1 cellular context compared by ENCODE assay signal in genomic region chr20:25226433-25227316, GRCh38.
TF ChIP-seq lines count a peak whose summit lies in the region.

No MANE protein-coding gene starts in this region.

TF ChIP-seq in HepG2, 621 proteins besides CTCF, POLR2A, EP300 and RAD21 (continued from another document and continues in another):
- TF ChIP-seq HOMEZ (CRISPR knock-in tag; IDR thresholded peaks at IDR 0.05; ENCODE audit: low read depth) (no peak), NR1H2 (CRISPR knock-in tag; IDR thresholded peaks at IDR 0.05; ENCODE audit: borderline replicate concordance, low read depth) (0 out of 2 replicates have a peak, but pooled peaks have one; percentile 31), ZC3H13 (CRISPR knock-in tag; IDR thresholded peaks at IDR 0.05) (no peak), EZH2 (conservative IDR thresholded peaks at IDR 0.05; ENCODE audit: low read depth, low read length) (no peak), SP140L (CRISPR knock-in tag; IDR thresholded peaks at IDR 0.05; ENCODE audit: borderline replicate concordance) (0 out of 2 replicates have a peak, but pooled peaks have one; percentile 63), MLX (CRISPR knock-in tag; IDR thresholded peaks at IDR 0.05) (peak; percentile 84), JDP2 (CRISPR knock-in tag; IDR thresholded peaks at IDR 0.05; ENCODE audit: borderline replicate concordance) (no peak), AKAP8 (CRISPR knock-in tag; IDR thresholded peaks at IDR 0.05) (peak; percentile 76; the same call in 1 of the 2 replicates), ZBTB40 (IDR thresholded peaks at IDR 0.05) (no peak), ZBTB40 (CRISPR knock-in tag; IDR thresholded peaks at IDR 0.05) (peak; percentile 60; the same call in 1 of the 2 replicates), CHD4 (IDR thresholded peaks at IDR 0.05; ENCODE audit: borderline replicate concordance, low read length) (no peak), ZNF142 (CRISPR knock-in tag; IDR thresholded peaks at IDR 0.05) (peak; percentile 99), PITX1 (CRISPR knock-in tag; IDR thresholded peaks at IDR 0.05) (no peak), ZNF607 (CRISPR knock-in tag; IDR thresholded peaks at IDR 0.05; ENCODE audit: borderline replicate concordance) (no peak), BRCA1 (CRISPR knock-in tag; IDR thresholded peaks at IDR 0.05) (no peak), DRAP1 (CRISPR knock-in tag; IDR thresholded peaks at IDR 0.05) (no peak), ONECUT2 (CRISPR knock-in tag; IDR thresholded peaks at IDR 0.05) (no peak), ZNF772 (CRISPR knock-in tag; IDR thresholded peaks at IDR 0.05) (peak; percentile 93), CENPT (CRISPR knock-in tag; IDR thresholded peaks at IDR 0.05; ENCODE audit: low read depth) (no peak), ZNF414 (CRISPR knock-in tag; IDR thresholded peaks at IDR 0.05) (no peak), KAT7 (CRISPR knock-in tag; IDR thresholded peaks at IDR 0.05; ENCODE audit: borderline replicate concordance) (no peak), MAFG (CRISPR knock-in tag; IDR thresholded peaks at IDR 0.05) (no peak), NPAS2 (CRISPR knock-in tag; IDR thresholded peaks at IDR 0.05; ENCODE audit: borderline replicate concordance) (no peak), HNRNPUL1 (IDR thresholded peaks at IDR 0.05; ENCODE audit: low read depth, low read length) (no peak), ZNF83 (CRISPR knock-in tag; IDR thresholded peaks at IDR 0.05; ENCODE audit: borderline replicate concordance) (no peak), ZNF660 (CRISPR knock-in tag; IDR thresholded peaks at IDR 0.05; ENCODE audit: borderline replicate concordance, low read depth) (no peak), KDM6A (CRISPR knock-in tag; IDR thresholded peaks at IDR 0.05; ENCODE audit: low read depth) (no peak), ZNF574 (CRISPR knock-in tag; IDR thresholded peaks at IDR 0.05) (peak; percentile 53; the same call in 1 of the 2 replicates), ZMYM3 (CRISPR knock-in tag; IDR thresholded peaks at IDR 0.05) (no peak), IKZF1 (IDR thresholded peaks at IDR 0.05) (no peak), SPEN (CRISPR knock-in tag; IDR thresholded peaks at IDR 0.05; ENCODE audit: low read depth) (peak; percentile 4; the same call in 1 of the 2 replicates), ZNF652 (CRISPR knock-in tag; IDR thresholded peaks at IDR 0.05; ENCODE audit: borderline replicate concordance, low read depth) (no peak), GLI4 (CRISPR knock-in tag; IDR thresholded peaks at IDR 0.05; ENCODE audit: borderline replicate concordance) (peak; percentile 35; the same call in 1 of the 2 replicates), ZNF30 (CRISPR knock-in tag; IDR thresholded peaks at IDR 0.05) (no peak)
